ENCODE assay signal across 8 cellular contexts in the genomic region with DNA sequence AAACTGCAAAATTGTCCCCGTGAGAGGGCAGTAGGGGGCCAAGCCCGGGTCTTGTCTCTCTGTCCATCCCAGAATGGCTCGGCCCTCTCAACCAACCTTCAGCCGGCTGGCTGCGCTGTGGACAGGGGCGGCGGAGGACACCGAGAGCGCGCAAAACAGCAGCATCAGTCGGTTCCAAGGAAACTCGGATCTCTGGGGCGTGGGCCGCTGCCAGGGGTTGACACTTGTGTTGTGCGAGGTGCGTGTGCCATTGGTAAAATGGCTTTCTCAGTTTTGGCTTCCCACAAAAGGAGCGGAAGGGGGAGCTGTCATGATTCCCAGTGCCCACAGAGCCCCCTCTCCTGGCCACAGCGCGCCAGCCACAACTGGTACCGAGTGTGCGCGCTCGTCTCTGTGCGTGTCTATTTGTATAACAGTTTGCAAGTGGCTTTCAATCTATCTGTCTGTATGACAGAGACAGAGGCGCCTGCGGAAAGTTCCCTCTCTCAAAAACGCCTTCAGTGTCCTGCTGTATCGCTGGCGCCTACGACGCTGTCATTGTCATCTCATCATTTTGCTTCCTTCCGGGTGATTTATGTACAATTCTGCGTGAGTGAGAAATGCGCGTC. TPM values are rescaled to one million over a fixed set of nuclear protein-coding genes. Genes with fewer than 3 reads are reported as not detected.
DNase-seq lines count a peak whose midpoint lies in the region; ATAC-seq and TF ChIP-seq lines count a peak whose summit lies in the region.

No MANE protein-coding gene starts in this region.

- in situ Hi-C loops in Caki2 (cut with HindIII; ENCODE audit: low pct_unique_long_range_greater_than_20kb, low sequenced_read_pairs) (no loop called here), astrocyte of the cerebellum (cut with HindIII; ENCODE audit: low sequenced_read_pairs) (no loop called here)

- DNase-seq in Caki2 (ENCODE audit: low read depth) (peak; percentile 62), NCI-H1105 (lab: John Stamatoyannopoulos, UW) (peak; percentile 32), astrocyte of the cerebellum (ENCODE audit: low read depth) (no peak), iris pigment epithelial cell (ENCODE audit: low read depth) (peak; percentile 74), GM19238 (ENCODE audit: insufficient read length, low spot score) (no peak), NCI-H2107 treated with DMSO at 0.1 percent for 48 hours (lab: John Stamatoyannopoulos, UW; ENCODE audit: unreplicated experiment) (no peak)
- DNase-seq in stimulated activated effector memory CD8-positive, alpha-beta T cell treated with anti-CD3 and anti-CD28 coated beads, Interleukin-12 subunit alpha, Interleukin-12 subunit beta, amount 100 ng/mL, for 72 hours (ENCODE audit: low spot score in 2 of 2): no peak
- no peak for DNase-seq in effector CD8-positive, alpha-beta T cell (lab: John Stamatoyannopoulos, UW)

- peak overlapping the region; percentile 56 for H3K4me3 ChIP-seq in astrocyte of the cerebellum (ENCODE audit: low read depth, low read length)

- no peak overlapping the region for H3K27ac Mint-ChIP-seq in stimulated activated effector memory CD8-positive, alpha-beta T cell treated with anti-CD3 and anti-CD28 coated beads, Interleukin-12 subunit alpha, Interleukin-12 subunit beta, amount 100 ng/mL, for 72 hours

- peak; percentile 55 for TF ChIP-seq CTCF in astrocyte of the cerebellum (IDR thresholded peaks at IDR 0.05; ENCODE audit: low read depth, low read length, missing control alignments)

- H3K36me3 Mint-ChIP-seq in stimulated activated effector memory CD8-positive, alpha-beta T cell treated with anti-CD3 and anti-CD28 coated beads, Interleukin-12 subunit alpha, Interleukin-12 subunit beta, amount 100 ng/mL, for 72 hours: no peaks in the 10 kb centered on the region

- H3K4me1 Mint-ChIP-seq in stimulated activated effector memory CD8-positive, alpha-beta T cell treated with anti-CD3 and anti-CD28 coated beads, Interleukin-12 subunit alpha, Interleukin-12 subunit beta, amount 100 ng/mL, for 72 hours: peaks cover 30% of the 10 kb centered on the region

- peak overlapping the region; percentile 83 for H3K4me3 Mint-ChIP-seq in stimulated activated effector memory CD8-positive, alpha-beta T cell treated with anti-CD3 and anti-CD28 coated beads, Interleukin-12 subunit alpha, Interleukin-12 subunit beta, amount 100 ng/mL, for 72 hours

- no peaks in the 10 kb centered on the region for H3K9me3 Mint-ChIP-seq in stimulated activated effector memory CD8-positive, alpha-beta T cell treated with anti-CD3 and anti-CD28 coated beads, Interleukin-12 subunit alpha, Interleukin-12 subunit beta, amount 100 ng/mL, for 72 hours

- peak; percentile 73 for ATAC-seq in stimulated activated effector memory CD8-positive, alpha-beta T cell treated with anti-CD3 and anti-CD28 coated beads, Interleukin-12 subunit alpha, Interleukin-12 subunit beta, amount 100 ng/mL, for 72 hours

RNA-seq across cellular contexts. Expression of a gene that starts 1.9 kb away (rescaled TPM):
- total RNA-seq in Caki2 (2014; rRNA removed; shearing (Covaris generic); ENCODE audit: low replicate concordance): not detected in 2 replicates

Comparison
In these comparisons a context has a peak if more than half of its experiments do, and no peak if none do; other contexts are left out.
1. DNase-seq: peak in Caki2 (single experiment), NCI-H1105 (single experiment) and iris pigment epithelial cell (single experiment); none in astrocyte of the cerebellum (single experiment), stimulated activated effector memory CD8-positive, alpha-beta T cell treated with anti-CD3 and anti-CD28 coated beads, Interleukin-12 subunit alpha, Interleukin-12 subunit beta, amount 100 ng/mL, for 72 hours (0 of 2), effector CD8-positive, alpha-beta T cell (single experiment), GM19238 (single experiment) and NCI-H2107 treated with DMSO at 0.1 percent for 48 hours (single experiment).